Comparison of ENCODE assay signal across 27 cellular contexts in genomic region chr3:75655501-75655904, GRCh38. TPM values are rescaled to one million over a fixed set of nuclear protein-coding genes. Genes with fewer than 3 reads are reported as not detected.
DNase-seq lines count a peak whose midpoint lies in the region; TF ChIP-seq lines count a peak whose summit lies in the region.
"Had no signal": no experiment of that assay in that cellular context is flagged by ENCODE, and none has a peak within 500 bp of the region (broad histone marks: within the 10 kb centered on the region; RNA-seq: fewer than 3 reads in every experiment).

No MANE protein-coding gene starts in this region.

- no peak for TF ChIP-seq POLR2A in esophagus muscularis mucosa (IDR thresholded peaks at IDR 0.05; ENCODE audit: low read depth)

- no peak overlapping the region for H2BK12ac ChIP-seq in neuronal stem cell (ENCODE audit: low read length)

- H3K79me1 ChIP-seq in neuronal stem cell (ENCODE audit: low read depth, low read length), result no peaks in the 10 kb centered on the region

- TF ChIP-seq CTCF in coronary artery (IDR thresholded peaks at IDR 0.05) (no peak), esophagus muscularis mucosa (IDR thresholded peaks at IDR 0.05) (no peak)

- no peak overlapping the region for H2BK120ac ChIP-seq in neuronal stem cell (ENCODE audit: low read depth, low read length)

- H3K18ac ChIP-seq in neuronal stem cell (ENCODE audit: low read length), result peak overlapping the region; percentile 48

- H4K8ac ChIP-seq in neuronal stem cell (ENCODE audit: low read depth, low read length), result no peak overlapping the region

- no peak overlapping the region for H2BK15ac ChIP-seq in neuronal stem cell (ENCODE audit: low read length)

- H3K4me1 ChIP-seq in HUES48 (ENCODE audit: control insufficient read depth, insufficient read depth, low read length) (0 out of 2 replicates have a peak, but pooled peaks cover 4% of the 10 kb centered on the region), iPS-15b (ENCODE audit: control insufficient read depth, insufficient read depth, low read length) (no peaks in the 10 kb centered on the region), neuronal stem cell (ENCODE audit: control insufficient read depth in 2 of 2, insufficient read depth in 1 of 2, low read depth in 1 of 2, low read length in 2 of 2) (no peaks in the 10 kb centered on the region), esophagus muscularis mucosa (peaks cover 8 to 16% (median 15%) of the 10 kb centered on the region in 4 donors)
- H3K4me1 ChIP-seq: BLaER1 had no signal

- H3K9me3 ChIP-seq in HUES48 (ENCODE audit: control insufficient read depth, insufficient read depth, low read length), result no peaks in the 10 kb centered on the region
- H3K9me3 ChIP-seq in iPS-15b (ENCODE audit: control insufficient read depth, insufficient read depth, low read length), result no peaks in the 10 kb centered on the region
- peaks cover 0 to 12% of the 10 kb centered on the region in 2 donors for H3K9me3 ChIP-seq in neuronal stem cell (replicated peaks in 1 of 2; ENCODE audit: control insufficient read depth in 2 of 2, insufficient read depth in 1 of 2, low read depth in 1 of 2, low read length in 2 of 2)
- peaks cover 0 to 4% (median 0%) of the 10 kb centered on the region in 4 donors for H3K9me3 ChIP-seq in esophagus muscularis mucosa
- H3K9me3 ChIP-seq: left lung, SK-N-SH had no signal

- H3K14ac ChIP-seq in neuronal stem cell (ENCODE audit: low read length), result no peak overlapping the region

- no CpG with 5 or more reads among the region's 39 CpGs for WGBS in neuronal stem cell (ENCODE audit: extremely low coverage in 2 of 2, insufficient read length in 2 of 2, insufficient replicate concordance in 1 of 2), 2 donors
- 51% methylated on average over 36 of the region's 39 CpGs for WGBS in esophagus muscularis mucosa

- TF ChIP-seq EP300 in esophagus muscularis mucosa (IDR thresholded peaks at IDR 0.05), result no peak

- no peak for DNase-seq in coronary artery (ENCODE audit: low spot score)
- no peak for DNase-seq in neuronal stem cell (ENCODE audit: low spot score)
- no peak for DNase-seq in NCI-H226
- no peak for DNase-seq in esophagus muscularis mucosa (ENCODE audit: extremely low spot score)
- no peak for DNase-seq in stimulated activated CD4-positive, alpha-beta T cell treated with anti-CD3 and anti-CD28 coated beads, Interleukin-15, amount 100 ng/mL, for 24 hours
- no peak for DNase-seq in NCI-H2029 (lab: John Stamatoyannopoulos, UW)
- DNase-seq: activated CD4-positive, alpha-beta T cell treated with anti-CD3 and anti-CD28 coated beads for 1 hour; activated T-cell treated with anti-CD3 and anti-CD28 coated beads for 4 hours; GDM1; midbrain; naive thymus-derived CD4-positive, alpha-beta T cell; NCI-H1417 treated with DMSO at 0.1 percent for 48 hours; NCI-H2081 treated with DMSO at 0.1 percent for 48 hours; NCI-H345; NCI-H748 treated with DMSO at 0.1 percent for 48 hours; RPMI8226; SK-N-SH; spleen; stimulated activated CD4-positive, alpha-beta T cell treated with anti-CD3 and anti-CD28 coated beads, Interleukin-4, amount 100 ng/mL, for 24 hours had no signal

- no peak overlapping the region for H3K23ac ChIP-seq in neuronal stem cell (ENCODE audit: low read depth, low read length, poor library complexity)

- H4K91ac ChIP-seq in neuronal stem cell (ENCODE audit: low read depth, low read length, poor library complexity), result no peak overlapping the region

- no peaks in the 10 kb centered on the region for H3K36me3 ChIP-seq in HUES48 (ENCODE audit: control insufficient read depth, insufficient read depth, low read length)
- H3K36me3 ChIP-seq in iPS-15b (ENCODE audit: control insufficient read depth, insufficient read depth, low read length), result no peaks in the 10 kb centered on the region
- H3K36me3 ChIP-seq in neuronal stem cell (replicated peaks in 1 of 2; ENCODE audit: control insufficient read depth in 2 of 2, insufficient read depth in 2 of 2, low read length in 2 of 2), result no peaks in the 10 kb centered on the region
- no peaks in the 10 kb centered on the region for H3K36me3 ChIP-seq in esophagus muscularis mucosa
- H3K36me3 ChIP-seq: left lung, spleen had no signal

- intact Hi-C loops in esophagus muscularis mucosa (cut with DNase I), result no loop called here

- H3K9ac ChIP-seq in HUES48 (ENCODE audit: low read depth, low read length), result no peak overlapping the region
- H3K9ac ChIP-seq in iPS-15b (ENCODE audit: low read depth, low read length), result no peak overlapping the region
- H3K9ac ChIP-seq in neuronal stem cell (ENCODE audit: low read depth, low read length, poor library complexity), result peak overlapping the region; percentile 60
- H3K9ac ChIP-seq: BLaER1, SK-N-SH had no signal

- H3K27ac ChIP-seq in HUES48 (ENCODE audit: low read depth, low read length) (no peak overlapping the region), coronary artery (no peak overlapping the region), neuronal stem cell (replicated peaks; ENCODE audit: low read length) (no peak overlapping the region), esophagus muscularis mucosa (replicated peaks in 1 of 4) (no peak overlapping the region)
- H3K27ac ChIP-seq: BLaER1, left lung, spleen had no signal

- H2AFZ ChIP-seq in neuronal stem cell (ENCODE audit: low read length), result no peak overlapping the region

- H3K4ac ChIP-seq in neuronal stem cell (ENCODE audit: low read length), result no peak overlapping the region

- H3K4me3 ChIP-seq in HUES48 (ENCODE audit: low read depth, low read length), result peak overlapping the region; percentile 58
- H3K4me3 ChIP-seq in coronary artery, result peak overlapping the region; percentile 11
- peak overlapping the region; percentile 22 for H3K4me3 ChIP-seq in iPS-15b (ENCODE audit: low read depth, low read length)
- peak overlapping the region in 1 of 2 donors; percentile 68 for H3K4me3 ChIP-seq in neuronal stem cell (ENCODE audit: low read length in 2 of 2)
- no peak overlapping the region for H3K4me3 ChIP-seq in esophagus muscularis mucosa
- H3K4me3 ChIP-seq: BLaER1, left lung had no signal

- H3K4me2 ChIP-seq in neuronal stem cell (ENCODE audit: insufficient read depth, low read length, poor library complexity, severe bottlenecking), result peak overlapping the region; percentile 54
- H3K4me2 ChIP-seq: BLaER1, SK-N-SH had no signal

- H3K27me3 ChIP-seq in HUES48 (ENCODE audit: control insufficient read depth, insufficient read depth, low read length) (peaks cover 56% of the 10 kb centered on the region), iPS-15b (ENCODE audit: control insufficient read depth, insufficient read depth, low read length) (peaks cover 53% of the 10 kb centered on the region), neuronal stem cell (ENCODE audit: control insufficient read depth in 3 of 3, insufficient read depth in 3 of 3, low read depth in 1 of 3, low read length in 3 of 3) (peaks cover 2 to 26% (median 4%) of the 10 kb centered on the region in 3 experiments), esophagus muscularis mucosa (peaks cover 4 to 70% (median 38%) of the 10 kb centered on the region in 4 donors)
- H3K27me3 ChIP-seq: BLaER1 had no signal

- H2BK5ac ChIP-seq in neuronal stem cell (ENCODE audit: low read length), result no peak overlapping the region

- H2AK5ac ChIP-seq in neuronal stem cell (ENCODE audit: low read depth, low read length), result no peak overlapping the region

RNA-seq across cellular contexts. Expression of gene FRG2C, which starts 8.6 kb away (rescaled TPM):
- polyA plus RNA-seq in neuronal stem cell (2013, experiment 1 of 2), result not detected
- not detected for polyA plus RNA-seq in neuronal stem cell (2013, experiment 2 of 2)
- not detected for total RNA-seq in esophagus muscularis mucosa
- total RNA-seq: activated naive CD4-positive, alpha-beta T cell treated with anti-CD3 and anti-CD28 coated beads, Interleukin-2, amount 50 U/mL, for 72 hours; endothelial cell of umbilical vein; left lung; naive thymus-derived CD4-positive, alpha-beta T cell; osteocyte; spleen; ureter had no signal
- polyA plus RNA-seq: endothelial cell of umbilical vein; naive thymus-derived CD4-positive, alpha-beta T cell; SK-N-SH; spleen had no signal

Comparison
In these comparisons a context has a peak if more than half of its experiments do, and no peak if none do; other contexts are left out.
1. H3K4me3 ChIP-seq: peak in HUES48 (single experiment), coronary artery (single experiment) and iPS-15b (single experiment); none in esophagus muscularis mucosa (0 of 4).